8 cellular contexts compared by ENCODE assay signal in genomic region chr2:162221064-162221463, GRCh38. TPM values are rescaled to one million over a fixed set of nuclear protein-coding genes. Genes with fewer than 3 reads are reported as not detected.
A peak's percentile ranks its signal among the peaks of the same experiment; 100 is the strongest.
DNase-seq lines count a peak whose midpoint lies in the region; ATAC-seq, FAIRE-seq and TF ChIP-seq lines count a peak whose summit lies in the region.

No MANE protein-coding gene starts in this region.

- H3K9me3 ChIP-seq in gastroesophageal sphincter (no peaks in the 10 kb centered on the region), ovary (no peaks in the 10 kb centered on the region)

- H3K36me3 Mint-ChIP-seq in activated T-helper 17 cell treated with anti-CD3 and anti-CD28 coated beads, Interleukin-2, amount 50 U/mL, for 72 hours (ENCODE audit: low read depth), result no peaks in the 10 kb centered on the region

- POLR2A ChIA-PET in BJ (lab: Charles Lee), result no interaction called here

- H3K4me1 Mint-ChIP-seq in activated T-helper 17 cell treated with anti-CD3 and anti-CD28 coated beads, Interleukin-2, amount 50 U/mL, for 72 hours, result no peaks in the 10 kb centered on the region

- no peaks in the 10 kb centered on the region for H3K9me3 Mint-ChIP-seq in activated T-helper 17 cell treated with anti-CD3 and anti-CD28 coated beads, Interleukin-2, amount 50 U/mL, for 72 hours

- ATAC-seq in GM19035 (IDR thresholded peaks at IDR 0.05; ENCODE audit: unreplicated experiment), result peak; percentile 93
- ATAC-seq in HG03139 (IDR thresholded peaks at IDR 0.05; ENCODE audit: unreplicated experiment), result peak; percentile 84
- ATAC-seq in activated T-helper 17 cell treated with anti-CD3 and anti-CD28 coated beads, Interleukin-2, amount 50 U/mL, for 72 hours (replicated peaks), result peak; percentile 68
- peak; percentile 65 for ATAC-seq in gastroesophageal sphincter

- CTCF ChIA-PET in BJ (lab: Yijun Ruan, JAX), result interaction anchor here (0.6 to 3.9 kb wide), 32 partner anchors 8 to 95 kb away, joined by 3 to 137 read pairs (median 4); partner anchors contain the start of gene FAP

- no peak for DNase-seq in BJ (ENCODE audit: low read depth)
- peak; percentile 49 for DNase-seq in RCC 7860 (ENCODE audit: low spot score)
- peak; percentile 21 to 60 (median 46) for DNase-seq in ovary
- peak; percentile 54 for DNase-seq in ureter (ENCODE audit: low spot score)

- no peak for FAIRE-seq in RCC 7860 (lab: Jason Lieb, UNC)

- 74% methylated on average over 10 of the region's 11 CpGs; no CpG with 5 or more reads in 1 of the 2 donors for WGBS in gastroesophageal sphincter (ENCODE audit: low coverage in 1 of 2), 2 donors
- WGBS in ovary, 3 donors, result 69 to 77% (median 76%) methylated on average over 11 of the region's 11 CpGs

- no peak for TF ChIP-seq POLR2A in gastroesophageal sphincter (IDR thresholded peaks at IDR 0.05)
- no peak for TF ChIP-seq POLR2A in ovary (IDR thresholded peaks at IDR 0.05)

- H3K4me3 ChIP-seq in BJ (ENCODE audit: low read depth, low read length) (no peak overlapping the region), gastroesophageal sphincter (no peak overlapping the region), ovary (no peak overlapping the region)

- H3K4me1 ChIP-seq in gastroesophageal sphincter, result peaks cover 0 to 36% (median 0%) of the 10 kb centered on the region in 3 donors
- no peaks in the 10 kb centered on the region for H3K4me1 ChIP-seq in ovary (ENCODE audit: insufficient read depth)

- intact Hi-C loops in ovary (cut with DNase I), result loop anchor here in 1 of 4 donors (2.0 kb wide), 1 partner anchor 80 kb away; no protein-coding TSS in a partner anchor

- TF ChIP-seq EP300 in gastroesophageal sphincter (IDR thresholded peaks at IDR 0.05) (no peak), ovary (IDR thresholded peaks at IDR 0.05) (no peak)

- H3K27me3 ChIP-seq in BJ (ENCODE audit: control insufficient read depth, insufficient read depth, low read length), result no peaks in the 10 kb centered on the region
- H3K27me3 ChIP-seq in gastroesophageal sphincter, result no peaks in the 10 kb centered on the region
- no peaks in the 10 kb centered on the region for H3K27me3 ChIP-seq in ovary

- H3K27me3 Mint-ChIP-seq in activated T-helper 17 cell treated with anti-CD3 and anti-CD28 coated beads, Interleukin-2, amount 50 U/mL, for 72 hours, result peaks cover 18% of the 10 kb centered on the region

- no peak overlapping the region for H3K4me3 Mint-ChIP-seq in activated T-helper 17 cell treated with anti-CD3 and anti-CD28 coated beads, Interleukin-2, amount 50 U/mL, for 72 hours

- H3K27ac Mint-ChIP-seq in activated T-helper 17 cell treated with anti-CD3 and anti-CD28 coated beads, Interleukin-2, amount 50 U/mL, for 72 hours, result no peak overlapping the region

- peak; percentile 90 for TF ChIP-seq CTCF in BJ (IDR thresholded peaks at IDR 0.05; ENCODE audit: insufficient read depth, low read depth, low read length)
- peak; percentile 31 to 76 (median 64) for TF ChIP-seq CTCF in gastroesophageal sphincter (IDR thresholded peaks at IDR 0.05)
- TF ChIP-seq CTCF in ovary (IDR thresholded peaks at IDR 0.05), result peak in 2 of 3 donors; percentile 37 to 50

- H3K36me3 ChIP-seq in BJ (ENCODE audit: control insufficient read depth, insufficient read depth, low read length) (peaks cover 11% of the 10 kb centered on the region), gastroesophageal sphincter (no peaks in the 10 kb centered on the region), ovary (no peaks in the 10 kb centered on the region)

- no peak overlapping the region for H3K27ac ChIP-seq in gastroesophageal sphincter
- no peak overlapping the region for H3K27ac ChIP-seq in ovary

RNA-seq across cellular contexts. Expression of gene FAP, which starts 22.2 kb away (rescaled TPM):
- 135 and 263 TPM in 2 replicates for polyA plus RNA-seq in BJ (2011; rRNA removed)
- 80.1 and 88.5 TPM in 2 replicates for polyA minus RNA-seq in BJ (2011; rRNA and poly(A)+ RNA removed)
- not detected for total RNA-seq in activated T-helper 17 cell treated with anti-CD3 and anti-CD28 coated beads, Interleukin-2, amount 50 U/mL, for 72 hours
- total RNA-seq in gastroesophageal sphincter, result 10 to 100 TPM in 2 of 4 donors, 1 to 10 TPM in 2; 4.6 to 14.0 (median 11.1) TPM
- total RNA-seq in ovary, result 1 to 10 TPM in 6 of 7 donors, under 1 TPM in 1; 0.76 to 6.7 (median 2.3) TPM
- polyA plus RNA-seq in ovary, result 10 to 100 TPM in 1 of 2 donors, 1 to 10 TPM in 1; 1.6 to 11.6 TPM
- total RNA-seq in ureter, result 3.0 TPM
